ENCODE assay signal across 1 cellular context in genomic region chr17:63773272-63774140, GRCh38.
TF ChIP-seq lines count a peak whose summit lies in the region.

CCDC47 (minus strand) TSS chr17:63773597; CDS start chr17:63766175, 7,422 bp downstream.

TF ChIP-seq in K562, 482 proteins besides CTCF, POLR2A, EP300 and RAD21 (continued from another document and continues in another):
- TF ChIP-seq ZBTB9 (CRISPR knock-in tag; IDR thresholded peaks at IDR 0.05) (peak; percentile 58; the same call in 1 of the 2 replicates), REST (CRISPR knock-in tag; IDR thresholded peaks at IDR 0.05; ENCODE audit: low read depth) (peak; percentile 80; the same call in 1 of the 2 replicates), USF2 (CRISPR knock-in tag; IDR thresholded peaks at IDR 0.05) (peak; percentile 82), TAF15 (IDR thresholded peaks at IDR 0.05; ENCODE audit: low read depth, low read length) (peak; percentile 96; the same call in 1 of the 2 replicates), ZSCAN32 (CRISPR knock-in tag; IDR thresholded peaks at IDR 0.05) (no peak), ZNF655 (CRISPR knock-in tag; IDR thresholded peaks at IDR 0.05) (no peak), MNT (conservative IDR thresholded peaks at IDR 0.05) (peak; percentile 100), ZNF23 (CRISPR knock-in tag; IDR thresholded peaks at IDR 0.05) (no peak), TFAM (CRISPR knock-in tag; conservative IDR thresholded peaks at IDR 0.05) (no peak), SRSF7 (optimal IDR thresholded peaks at IDR 0.05; ENCODE audit: low read depth, low read length) (no peak), RHOXF2B (CRISPR knock-in tag; conservative IDR thresholded peaks at IDR 0.05) (no peak), E2F8 (IDR thresholded peaks at IDR 0.05; ENCODE audit: low read depth, partially characterized antibody) (peak; percentile 89), TEAD1 (CRISPR knock-in tag; IDR thresholded peaks at IDR 0.05) (peak; percentile 61 to 92; a peak in 3 of 4 replicates), HNRNPLL (IDR thresholded peaks at IDR 0.05; ENCODE audit: low read depth, low read length, poor library complexity, severe bottlenecking) (peak; percentile 100), SNAPC5 (CRISPR knock-in tag; IDR thresholded peaks at IDR 0.05) (no peak), AFF4 (CRISPR knock-in tag; IDR thresholded peaks at IDR 0.05) (no peak; the same call in 1 of the 2 replicates), IRF9 (tag; IDR thresholded peaks at IDR 0.05) (no peak), ZNF707 (CRISPR knock-in tag; conservative IDR thresholded peaks at IDR 0.05) (no peak), DLX4 (CRISPR knock-in tag; IDR thresholded peaks at IDR 0.05) (no peak), STAT5A (IDR thresholded peaks at IDR 0.05; ENCODE audit: borderline replicate concordance, low read length) (peak; percentile 23; the same call in 1 of the 2 replicates), ARID1B (IDR thresholded peaks at IDR 0.05) (peak; percentile 60), FOXP4 (CRISPR knock-in tag; IDR thresholded peaks at IDR 0.05; ENCODE audit: borderline replicate concordance) (peak; percentile 84; the same call in 1 of the 2 replicates), CTCFL (IDR thresholded peaks at IDR 0.05; ENCODE audit: borderline replicate concordance, insufficient read depth, low read depth, low read length, poor library complexity, severe bottlenecking) (no peak), PURB (CRISPR knock-in tag; IDR thresholded peaks at IDR 0.05; ENCODE audit: low read depth) (no peak)
